Comparison of ENCODE assay signal across 10 cellular contexts in the genomic region with DNA sequence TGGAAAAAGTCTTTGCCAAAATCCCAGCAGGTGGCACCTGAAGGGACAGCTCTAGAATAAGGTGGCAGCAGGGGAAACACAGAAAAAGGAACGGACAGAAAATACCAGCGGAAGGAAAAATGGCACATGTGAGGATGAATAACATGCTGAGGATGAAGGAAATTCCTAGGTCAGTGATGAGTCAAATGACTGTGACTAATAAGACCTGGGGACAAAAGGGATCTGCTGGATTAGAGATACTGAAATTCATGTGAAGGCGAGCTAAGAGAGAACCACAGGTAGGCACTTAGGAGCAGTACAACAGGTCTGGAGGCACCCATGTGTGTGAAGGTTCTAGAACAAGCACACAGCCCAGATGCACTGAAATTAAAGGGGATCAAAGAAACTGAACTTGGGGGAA.
DNase-seq lines count a peak whose midpoint lies in the region; ATAC-seq and TF ChIP-seq lines count a peak whose summit lies in the region.
"Had no signal": no experiment of that assay in that cellular context is flagged by ENCODE, and none has a peak within 500 bp of the region (broad histone marks: within the 10 kb centered on the region; RNA-seq: fewer than 3 reads in every experiment).

No MANE protein-coding gene starts in this region.

- no peak for DNase-seq in activated CD4-positive, alpha-beta memory T cell treated with anti-CD3 and anti-CD28 coated beads for 36 hours
- no peak for DNase-seq in activated CD4-positive, alpha-beta memory T cell treated with anti-CD3 and anti-CD28 coated beads, Interleukin-2, amount 10 ng/mL, durations not matched to agents 7 days and 5 days
- DNase-seq in immature natural killer cell (no peak), tibial artery (no peak), NCI-H187 treated with DMSO at 0.1 percent for 48 hours (lab: John Stamatoyannopoulos, UW) (no peak), COLO668 (lab: John Stamatoyannopoulos, UW; ENCODE audit: unreplicated experiment) (no peak)
- DNase-seq: AML-193, NCI-H2081 had no signal

- no peak overlapping the region for H3K4me3 ChIP-seq in tibial artery

- H3K27me3 Mint-ChIP-seq in activated CD4-positive, alpha-beta memory T cell treated with anti-CD3 and anti-CD28 coated beads for 36 hours = no peaks in the 10 kb centered on the region
- H3K27me3 Mint-ChIP-seq in activated CD4-positive, alpha-beta memory T cell treated with anti-CD3 and anti-CD28 coated beads, Interleukin-2, amount 10 ng/mL, durations not matched to agents 7 days and 5 days = no peaks in the 10 kb centered on the region
- H3K27me3 Mint-ChIP-seq in activated naive CD8-positive, alpha-beta T cell = no peaks in the 10 kb centered on the region
- H3K27me3 Mint-ChIP-seq in immature natural killer cell (ENCODE audit: low read depth in 3 of 3) = peaks cover 0 to 2% (median 0%) of the 10 kb centered on the region in 3 donors

- CTCF ChIA-PET in activated CD4-positive, alpha-beta memory T cell treated with anti-CD3 and anti-CD28 coated beads for 36 hours (lab: Charles Lee) = interaction anchor here (2.1 kb wide), 1 partner anchor 31 kb away, joined by 4 read pairs; no protein-coding TSS in a partner anchor
- CTCF ChIA-PET in activated CD4-positive, alpha-beta memory T cell treated with anti-CD3 and anti-CD28 coated beads, Interleukin-2, amount 10 ng/mL, durations not matched to agents 7 days and 5 days (lab: Charles Lee) = no interaction called here

- no peaks in the 10 kb centered on the region for H3K9me3 ChIP-seq in tibial artery

- no peaks in the 10 kb centered on the region for H3K27me3 ChIP-seq in tibial artery

- H3K9me3 Mint-ChIP-seq in activated CD4-positive, alpha-beta memory T cell treated with anti-CD3 and anti-CD28 coated beads for 36 hours = no peaks in the 10 kb centered on the region
- no peaks in the 10 kb centered on the region for H3K9me3 Mint-ChIP-seq in activated CD4-positive, alpha-beta memory T cell treated with anti-CD3 and anti-CD28 coated beads, Interleukin-2, amount 10 ng/mL, durations not matched to agents 7 days and 5 days
- no peaks in the 10 kb centered on the region for H3K9me3 Mint-ChIP-seq in activated naive CD8-positive, alpha-beta T cell (ENCODE audit: low read depth)
- no peaks in the 10 kb centered on the region for H3K9me3 Mint-ChIP-seq in immature natural killer cell

- intact Hi-C loops in activated CD4-positive, alpha-beta memory T cell treated with anti-CD3 and anti-CD28 coated beads for 36 hours (cut with micrococcal nuclease) = loop anchor here (1.0 kb wide), 1 partner anchor 26 kb away; no protein-coding TSS in a partner anchor
- intact Hi-C loops in tibial artery (cut with DNase I; ENCODE audit: low total_unique reads) = no loop called here

- no peak for ATAC-seq in GM19351 (IDR thresholded peaks at IDR 0.05; ENCODE audit: unreplicated experiment)

- H3K36me3 ChIP-seq in tibial artery = no peaks in the 10 kb centered on the region

- H3K27ac Mint-ChIP-seq in activated CD4-positive, alpha-beta memory T cell treated with anti-CD3 and anti-CD28 coated beads for 36 hours = peak overlapping the region; percentile 89
- no peak overlapping the region for H3K27ac Mint-ChIP-seq in activated CD4-positive, alpha-beta memory T cell treated with anti-CD3 and anti-CD28 coated beads, Interleukin-2, amount 10 ng/mL, durations not matched to agents 7 days and 5 days
- H3K27ac Mint-ChIP-seq in activated naive CD8-positive, alpha-beta T cell = peak overlapping the region; percentile 99
- H3K27ac Mint-ChIP-seq in immature natural killer cell = peak overlapping the region; percentile 1 to 63 (median 31)

- H3K27ac ChIP-seq in tibial artery = peak overlapping the region; percentile 48 to 69

- peaks cover 87% of the 10 kb centered on the region for H3K4me1 Mint-ChIP-seq in activated CD4-positive, alpha-beta memory T cell treated with anti-CD3 and anti-CD28 coated beads for 36 hours (ENCODE audit: low read depth)
- H3K4me1 Mint-ChIP-seq in activated CD4-positive, alpha-beta memory T cell treated with anti-CD3 and anti-CD28 coated beads, Interleukin-2, amount 10 ng/mL, durations not matched to agents 7 days and 5 days = peaks cover 71% of the 10 kb centered on the region
- peaks cover 95% of the 10 kb centered on the region for H3K4me1 Mint-ChIP-seq in activated naive CD8-positive, alpha-beta T cell (ENCODE audit: low read depth)
- peaks cover 82 to 96% of the 10 kb centered on the region in 2 donors for H3K4me1 Mint-ChIP-seq in immature natural killer cell

- peaks cover 0 to 84% (median 57%) of the 10 kb centered on the region in 4 donors for H3K4me1 ChIP-seq in tibial artery

- POLR2A ChIA-PET in activated CD4-positive, alpha-beta memory T cell treated with anti-CD3 and anti-CD28 coated beads for 36 hours (lab: Charles Lee) = interaction anchor here (0.6 to 3.1 kb wide), 8 partner anchors 10 to 260 kb away, joined by 3 to 12 read pairs (median 4); no protein-coding TSS in a partner anchor
- POLR2A ChIA-PET in activated CD4-positive, alpha-beta memory T cell treated with anti-CD3 and anti-CD28 coated beads, Interleukin-2, amount 10 ng/mL, durations not matched to agents 7 days and 5 days (lab: Charles Lee) = interaction anchor here (1.4 to 2.6 kb wide), 2 partner anchors 9 to 30 kb away, joined by 3 to 8 read pairs; no protein-coding TSS in a partner anchor

- H3K4me3 Mint-ChIP-seq in activated CD4-positive, alpha-beta memory T cell treated with anti-CD3 and anti-CD28 coated beads for 36 hours = peak overlapping the region; percentile 69
- no peak overlapping the region for H3K4me3 Mint-ChIP-seq in activated CD4-positive, alpha-beta memory T cell treated with anti-CD3 and anti-CD28 coated beads, Interleukin-2, amount 10 ng/mL, durations not matched to agents 7 days and 5 days
- H3K4me3 Mint-ChIP-seq in activated naive CD8-positive, alpha-beta T cell = peak overlapping the region; percentile 83
- peak overlapping the region in 2 of 5 donors; percentile 1 to 2 for H3K4me3 Mint-ChIP-seq in immature natural killer cell

- no peak for TF ChIP-seq CTCF in tibial artery (IDR thresholded peaks at IDR 0.05)

- peaks cover 24% of the 10 kb centered on the region for H3K36me3 Mint-ChIP-seq in activated CD4-positive, alpha-beta memory T cell treated with anti-CD3 and anti-CD28 coated beads for 36 hours
- H3K36me3 Mint-ChIP-seq in activated CD4-positive, alpha-beta memory T cell treated with anti-CD3 and anti-CD28 coated beads, Interleukin-2, amount 10 ng/mL, durations not matched to agents 7 days and 5 days (ENCODE audit: low read depth) = peaks cover 23% of the 10 kb centered on the region
- peaks cover 51% of the 10 kb centered on the region for H3K36me3 Mint-ChIP-seq in activated naive CD8-positive, alpha-beta T cell
- no peaks in the 10 kb centered on the region for H3K36me3 Mint-ChIP-seq in immature natural killer cell
